8 cellular contexts compared by ENCODE assay signal in the genomic region with DNA sequence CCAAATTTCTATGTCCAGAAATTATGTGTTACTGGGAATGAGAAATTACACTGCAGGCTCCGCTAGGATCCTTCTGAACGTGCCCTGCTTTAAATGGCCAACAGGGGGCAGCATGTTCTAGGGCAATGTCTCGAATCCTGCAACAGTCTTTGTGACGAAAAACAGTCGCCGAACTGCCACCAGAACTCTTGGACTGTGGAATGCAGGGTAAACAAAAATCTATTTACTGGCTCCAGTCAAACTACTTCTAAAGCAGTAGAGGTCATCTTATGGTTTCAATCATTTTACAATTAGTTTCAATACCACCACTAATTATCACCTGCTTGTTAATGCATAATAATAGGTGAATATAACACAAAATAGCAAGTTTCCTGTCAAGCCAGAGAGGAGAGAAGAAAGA. TPM values are rescaled to one million over a fixed set of nuclear protein-coding genes. Genes with fewer than 3 reads are reported as not detected.
DNase-seq lines count a peak whose midpoint lies in the region; ATAC-seq and TF ChIP-seq lines count a peak whose summit lies in the region.

No MANE protein-coding gene starts in this region.

- H3F3A ChIP-seq in OCI-LY1 (ENCODE audit: insufficient read depth, low read length) = no peaks in the 10 kb centered on the region

- peak overlapping the region; percentile 50 for H3K4me3 Mint-ChIP-seq in CD8-positive, alpha-beta T cell

- no peaks in the 10 kb centered on the region for H3K4me1 ChIP-seq in CD8-positive, alpha-beta T cell (ENCODE audit: insufficient read depth, low read length)
- peaks cover 3% of the 10 kb centered on the region for H3K4me1 ChIP-seq in OCI-LY1 (ENCODE audit: insufficient read depth, low read length, severe bottlenecking)

- no peaks in the 10 kb centered on the region for H3K9me2 ChIP-seq in OCI-LY1 (ENCODE audit: low read depth, low read length)

- TF ChIP-seq CTCF in CD8-positive, alpha-beta T cell (IDR thresholded peaks at IDR 0.05) = peak; percentile 92
- TF ChIP-seq CTCF in OCI-LY1 (IDR thresholded peaks at IDR 0.05; ENCODE audit: low read length) = peak; percentile 89

- no peak for TF ChIP-seq POLR2A in erythroblast (IDR thresholded peaks at IDR 0.05; ENCODE audit: low read length)

- H3K79me2 ChIP-seq in OCI-LY1 (ENCODE audit: insufficient read depth, low read length) = no peaks in the 10 kb centered on the region

- ATAC-seq in CD8-positive, alpha-beta T cell = peak; percentile 98
- ATAC-seq in GM21367 (IDR thresholded peaks at IDR 0.05; ENCODE audit: unreplicated experiment) = peak; percentile 87

- POLR2A ChIA-PET in CD8-positive, alpha-beta T cell (lab: Charles Lee) = interaction anchor here (0.8 to 1.6 kb wide), 2 partner anchors 10 to 59 kb away, joined by 3 read pairs; a partner anchor contains a TSS

- H3K4me1 Mint-ChIP-seq in CD8-positive, alpha-beta T cell (ENCODE audit: low read depth) = peaks cover 3% of the 10 kb centered on the region

- no peaks in the 10 kb centered on the region for H4K20me1 ChIP-seq in OCI-LY1 (ENCODE audit: insufficient read depth, low read length)

- H3K4me3 ChIP-seq in CD8-positive, alpha-beta T cell (ENCODE audit: low read depth, low read length) = no peak overlapping the region
- H3K4me3 ChIP-seq in OCI-LY1 (ENCODE audit: low read depth, low read length, poor library complexity, severe bottlenecking) = no peak overlapping the region

- no peak overlapping the region for H3K9ac ChIP-seq in OCI-LY1 (ENCODE audit: low read length)

- H2AFZ ChIP-seq in OCI-LY1 (ENCODE audit: low read length) = no peak overlapping the region

- H3K9me3 ChIP-seq in CD8-positive, alpha-beta T cell (ENCODE audit: low read length) = no peaks in the 10 kb centered on the region
- H3K9me3 ChIP-seq in OCI-LY1 (ENCODE audit: low read length) = no peaks in the 10 kb centered on the region

- intact Hi-C loops in CD8-positive, alpha-beta T cell (cut with DNase I, micrococcal nuclease) = loop anchor here (1.0 to 10.0 kb wide), 10 partner anchors 9 to 719 kb away; a partner anchor contains a TSS

- H3K9me3 Mint-ChIP-seq in CD8-positive, alpha-beta T cell = no peaks in the 10 kb centered on the region

- DNase-seq in CD8-positive, alpha-beta T cell = peak; percentile 59 to 85 (median 77)
- DNase-seq in HuH-7 (ENCODE audit: low spot score) = peak; percentile 26
- DNase-seq in activated T-cell treated with anti-CD3 and anti-CD28 coated beads for 24 hours (ENCODE audit: low read depth) = peak; percentile 65
- DNase-seq in erythroblast (lab: John Stamatoyannopoulos, UW) = peak; percentile 87 to 93
- DNase-seq in myocyte (ENCODE audit: low read depth) = peak; percentile 88
- DNase-seq in stimulated activated CD8-positive, alpha-beta memory T cell treated with anti-CD3 and anti-CD28 coated beads, Interleukin-7, amount 100 ng/mL, for 1 hour (ENCODE audit: low read depth in 2 of 2) = peak; percentile 54 to 66

- H3K36me3 ChIP-seq in CD8-positive, alpha-beta T cell (ENCODE audit: insufficient read depth, low read length) = no peaks in the 10 kb centered on the region
- no peaks in the 10 kb centered on the region for H3K36me3 ChIP-seq in OCI-LY1 (ENCODE audit: insufficient read depth, low read length)

- CTCF ChIA-PET in CD8-positive, alpha-beta T cell (lab: Charles Lee) = interaction anchor here (0.7 to 4.6 kb wide), 19 partner anchors 9 to 262 kb away, joined by 3 to 64 read pairs (median 4); a partner anchor contains a TSS

- no peaks in the 10 kb centered on the region for H3K36me3 Mint-ChIP-seq in CD8-positive, alpha-beta T cell

- H3K27ac ChIP-seq in CD8-positive, alpha-beta T cell (ENCODE audit: low read depth, low read length) = no peak overlapping the region
- H3K27ac ChIP-seq in OCI-LY1 (ENCODE audit: low read depth, low read length, poor library complexity, severe bottlenecking) = no peak overlapping the region

- no peaks in the 10 kb centered on the region for H3K27me3 Mint-ChIP-seq in CD8-positive, alpha-beta T cell (ENCODE audit: low read depth)

- H3K27me3 ChIP-seq in CD8-positive, alpha-beta T cell (ENCODE audit: insufficient read depth, low read length) = no peaks in the 10 kb centered on the region
- no peaks in the 10 kb centered on the region for H3K27me3 ChIP-seq in OCI-LY1 (ENCODE audit: insufficient read depth, low read length)

- peak overlapping the region; percentile 54 for H3K4me2 ChIP-seq in OCI-LY1 (ENCODE audit: low read length)

- H3K27ac Mint-ChIP-seq in CD8-positive, alpha-beta T cell = no peak overlapping the region

RNA-seq across cellular contexts. Expression of a gene that starts 9.8 kb away (rescaled TPM):
- 1 to 10 TPM; 6.7 to 6.8 TPM for total RNA-seq in CD8-positive, alpha-beta T cell
- total RNA-seq in myocyte = 13.9 and 16.5 TPM in 2 replicates
- 10.5 TPM for polyA plus RNA-seq in myocyte (2012)

RNA-seq across cellular contexts. Expression of a gene that starts 59.0 kb away (rescaled TPM):
- 1 to 10 TPM; 6.2 to 6.3 TPM for total RNA-seq in CD8-positive, alpha-beta T cell
- 20.0 and 21.8 TPM in 2 replicates for total RNA-seq in myocyte
- polyA plus RNA-seq in myocyte (2012) = 14.3 TPM

Comparison
In these comparisons a context has a peak if more than half of its experiments do, and no peak if none do; other contexts are left out.
1. DNase-seq: peak in every context shown above with its lines; median percentile 90 in erythroblast; 88 in myocyte; 77 in CD8-positive, alpha-beta T cell; 65 in activated T-cell treated with anti-CD3 and anti-CD28 coated beads for 24 hours; 60 in stimulated activated CD8-positive, alpha-beta memory T cell treated with anti-CD3 and anti-CD28 coated beads, Interleukin-7, amount 100 ng/mL, for 1 hour; 26 in HuH-7.